Comparison of ENCODE assay signal across 1 cellular context in genomic region chr3:195068045-195068444, GRCh38.
TF ChIP-seq lines count a peak whose summit lies in the region.

No MANE protein-coding gene starts in this region.

TF ChIP-seq in IMR-90, 13 proteins besides CTCF, POLR2A, EP300 and RAD21 (continued from another document):
- no peak for TF ChIP-seq FOS (IDR thresholded peaks at IDR 0.05; ENCODE audit: low read depth, low read length)
- no peak for TF ChIP-seq RFX5 (IDR thresholded peaks at IDR 0.05; ENCODE audit: low read depth, low read length)
- TF ChIP-seq USF2 (IDR thresholded peaks at IDR 0.05; ENCODE audit: low read depth, low read length), result no peak
TF ChIP-seq in IMR-90: peak in this region for 0.
